Comparison of ENCODE assay signal across 14 cellular contexts in genomic region chr9:107226431-107226830, GRCh38.
"Had no signal": no experiment of that assay in that cellular context is flagged by ENCODE, and none has a peak within 500 bp of the region (broad histone marks: within the 10 kb centered on the region; RNA-seq: fewer than 3 reads in every experiment).

No MANE protein-coding gene starts in this region.

- H3K27me3 ChIP-seq: body of pancreas, thyroid gland, uterus had no signal

- H3K36me3 ChIP-seq: thyroid gland, uterus had no signal

- H3K27ac ChIP-seq: body of pancreas, skin epidermis, thyroid gland, uterus had no signal

- H3K9me3 ChIP-seq: body of pancreas, thyroid gland, uterus had no signal

- DNase-seq: activated B cell treated with CpG ODN at 0.5 μM for 24 hours; activated CD4-positive, alpha-beta T cell treated with anti-CD3 and anti-CD28 coated beads, Interleukin-2, amount 10 ng/mL, durations not matched to agents 24 days and 14 days; activated naive CD4-positive, alpha-beta T cell treated with anti-CD3 and anti-CD28 coated beads, Interleukin-2, amount 10 ng/mL, durations not matched to agents 7 days and 5 days; amniotic stem cell; body of pancreas; cortex of kidney; left colon; naive B cell; posterior cingulate gyrus; stimulated activated CD4-positive, alpha-beta T cell treated with anti-CD3 and anti-CD28 coated beads, Interleukin-4, amount 100 ng/mL, for 4 hours; thyroid gland; uterus had no signal

- ATAC-seq: body of pancreas, left colon had no signal

- H3K4me1 ChIP-seq: thyroid gland, uterus had no signal

- H3K4me3 ChIP-seq: body of pancreas, lung, skin epidermis, thyroid gland, uterus had no signal
